ENCODE assay signal across 15 cellular contexts in genomic region chr5:142853682-142854081, GRCh38.
DNase-seq lines count a peak whose midpoint lies in the region; ATAC-seq and TF ChIP-seq lines count a peak whose summit lies in the region.
"Had no signal": no experiment of that assay in that cellular context is flagged by ENCODE, and none has a peak within 500 bp of the region (broad histone marks: within the 10 kb centered on the region; RNA-seq: fewer than 3 reads in every experiment).

No MANE protein-coding gene starts in this region.

- no peaks in the 10 kb centered on the region for H3K27me3 ChIP-seq in upper lobe of right lung

- CTCF ChIA-PET in activated CD8-positive, alpha-beta memory T cell treated with anti-CD3 and anti-CD28 coated beads, Interleukin-2, amount 10 ng/mL, durations not matched to agents 7 days and 5 days (lab: Charles Lee), result interaction anchor here (1.0 to 2.1 kb wide), 4 partner anchors 13 to 82 kb away, joined by 3 to 5 read pairs (median 4); no protein-coding TSS in a partner anchor

- peak; percentile 38 for DNase-seq in activated CD8-positive, alpha-beta memory T cell treated with anti-CD3 and anti-CD28 coated beads for 24 hours
- no peak for DNase-seq in activated CD8-positive, alpha-beta memory T cell treated with anti-CD3 and anti-CD28 coated beads, Interleukin-2, amount 10 ng/mL, durations not matched to agents 7 days and 5 days
- DNase-seq in dermis blood vessel endothelial cell (peak; percentile 83), lung microvascular endothelial cell (ENCODE audit: low read depth in 2 of 2) (peak; percentile 55 to 85), upper lobe of right lung (no peak), osteocyte (ENCODE audit: extremely low spot score, unreplicated experiment) (no peak), mucosa of gallbladder (ENCODE audit: low spot score) (no peak)
- DNase-seq: Caco-2; CD8-positive, alpha-beta memory T cell; DMS 273 treated with DMSO at 0.1 percent for 48 hours had no signal

- intact Hi-C loops in upper lobe of right lung (cut with DNase I), result no loop called here

- TF ChIP-seq CTCF in upper lobe of right lung (IDR thresholded peaks at IDR 0.05), result no peak
- TF ChIP-seq CTCF in osteocyte (IDR thresholded peaks at IDR 0.05), result no peak

- H3K27ac ChIP-seq in upper lobe of right lung, result no peak overlapping the region
- H3K27ac ChIP-seq: 22Rv1 had no signal

- no peak for ATAC-seq in activated CD8-positive, alpha-beta memory T cell treated with anti-CD3 and anti-CD28 coated beads, Interleukin-2, amount 10 ng/mL, durations not matched to agents 7 days and 5 days
- ATAC-seq in upper lobe of right lung (peak; percentile 52), GM18861 (IDR thresholded peaks at IDR 0.05; ENCODE audit: unreplicated experiment) (no peak)
- ATAC-seq: GM12878 had no signal

- peaks cover 13% of the 10 kb centered on the region for H3K4me1 Mint-ChIP-seq in activated CD8-positive, alpha-beta memory T cell treated with anti-CD3 and anti-CD28 coated beads, Interleukin-2, amount 10 ng/mL, durations not matched to agents 7 days and 5 days
- peaks cover 9% of the 10 kb centered on the region for H3K4me1 Mint-ChIP-seq in osteocyte (ENCODE audit: unreplicated experiment)

- peaks cover 23% of the 10 kb centered on the region for H3K4me1 ChIP-seq in upper lobe of right lung
- H3K4me1 ChIP-seq: HAP-1 had no signal

- H3K36me3 Mint-ChIP-seq in activated CD8-positive, alpha-beta memory T cell treated with anti-CD3 and anti-CD28 coated beads, Interleukin-2, amount 10 ng/mL, durations not matched to agents 7 days and 5 days, result peaks cover 2% of the 10 kb centered on the region
- no peaks in the 10 kb centered on the region for H3K36me3 Mint-ChIP-seq in osteocyte (ENCODE audit: unreplicated experiment)

- H3K4me3 ChIP-seq in upper lobe of right lung, result no peak overlapping the region
- H3K4me3 ChIP-seq: GM12878, HAP-1 had no signal

- H3K9me3 ChIP-seq in upper lobe of right lung, result no peaks in the 10 kb centered on the region
- H3K9me3 ChIP-seq: Caco-2, HAP-1 had no signal

- H3K4me3 Mint-ChIP-seq in activated CD8-positive, alpha-beta memory T cell treated with anti-CD3 and anti-CD28 coated beads, Interleukin-2, amount 10 ng/mL, durations not matched to agents 7 days and 5 days, result no peak overlapping the region
- H3K4me3 Mint-ChIP-seq in osteocyte (ENCODE audit: unreplicated experiment), result no peak overlapping the region
- H3K4me3 Mint-ChIP-seq: CD14-positive monocyte had no signal

- peaks cover 2% of the 10 kb centered on the region for H3K9me3 Mint-ChIP-seq in activated CD8-positive, alpha-beta memory T cell treated with anti-CD3 and anti-CD28 coated beads, Interleukin-2, amount 10 ng/mL, durations not matched to agents 7 days and 5 days (ENCODE audit: low read depth)
- H3K9me3 Mint-ChIP-seq in osteocyte (ENCODE audit: unreplicated experiment), result no peaks in the 10 kb centered on the region
- H3K9me3 Mint-ChIP-seq: CD14-positive monocyte; CD8-positive, alpha-beta memory T cell had no signal

- no peaks in the 10 kb centered on the region for H3K27me3 Mint-ChIP-seq in activated CD8-positive, alpha-beta memory T cell treated with anti-CD3 and anti-CD28 coated beads, Interleukin-2, amount 10 ng/mL, durations not matched to agents 7 days and 5 days
- no peaks in the 10 kb centered on the region for H3K27me3 Mint-ChIP-seq in osteocyte (ENCODE audit: unreplicated experiment)
- H3K27me3 Mint-ChIP-seq: CD8-positive, alpha-beta memory T cell had no signal

- H3K36me3 ChIP-seq in upper lobe of right lung, result no peaks in the 10 kb centered on the region
- H3K36me3 ChIP-seq: HAP-1 had no signal

- no peak overlapping the region for H3K27ac Mint-ChIP-seq in activated CD8-positive, alpha-beta memory T cell treated with anti-CD3 and anti-CD28 coated beads, Interleukin-2, amount 10 ng/mL, durations not matched to agents 7 days and 5 days
- H3K27ac Mint-ChIP-seq in osteocyte (ENCODE audit: unreplicated experiment), result no peak overlapping the region
- H3K27ac Mint-ChIP-seq: CD14-positive monocyte had no signal

Comparison
In these comparisons a context has a peak if more than half of its experiments do, and no peak if none do; other contexts are left out.
1. DNase-seq: peak in activated CD8-positive, alpha-beta memory T cell treated with anti-CD3 and anti-CD28 coated beads for 24 hours (single experiment), dermis blood vessel endothelial cell (single experiment) and lung microvascular endothelial cell (2 of 2); none in activated CD8-positive, alpha-beta memory T cell treated with anti-CD3 and anti-CD28 coated beads, Interleukin-2, amount 10 ng/mL, durations not matched to agents 7 days and 5 days (single experiment), upper lobe of right lung (single experiment), osteocyte (single experiment) and mucosa of gallbladder (single experiment).